In the genomic region with DNA sequence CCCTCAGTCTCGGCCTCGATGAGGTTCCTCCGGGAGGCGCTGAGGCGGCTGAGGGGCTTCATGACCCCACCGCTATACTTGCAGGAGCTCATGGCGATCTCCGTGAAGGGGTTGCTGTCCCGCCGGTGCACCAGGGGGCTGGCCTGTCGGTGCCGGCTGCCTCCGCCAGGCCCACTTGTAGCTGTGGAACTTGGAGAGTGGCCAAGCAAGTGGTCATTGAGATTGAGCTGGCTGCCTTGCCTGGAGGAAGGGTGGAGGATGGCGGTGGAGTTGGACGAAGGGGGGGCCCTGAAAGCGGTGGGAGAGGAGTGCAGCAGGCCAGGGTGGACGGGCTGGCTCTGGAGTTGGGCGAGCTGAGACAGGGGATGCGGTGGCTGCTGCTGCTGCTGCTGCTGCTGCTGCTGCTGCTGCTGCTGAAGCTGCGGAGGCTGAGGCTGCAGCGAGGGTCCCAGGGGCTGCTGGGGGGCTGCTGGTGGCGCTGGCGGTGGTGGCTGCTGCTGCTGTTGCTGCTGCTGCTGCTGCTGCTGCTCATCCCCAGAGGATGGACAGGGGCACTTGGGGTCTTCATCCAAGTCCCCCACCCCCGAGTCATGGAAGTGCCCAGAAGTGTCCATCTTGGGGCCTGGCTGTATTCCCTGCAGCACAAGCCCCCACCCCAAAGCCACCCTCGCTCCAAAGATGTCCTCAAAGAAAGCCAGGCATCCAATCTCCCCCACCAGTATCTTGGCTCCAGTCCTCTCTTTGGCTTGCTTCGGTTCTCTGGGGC, we compare ENCODE assay signal across 8 cellular contexts. TPM values are rescaled to one million over a fixed set of nuclear protein-coding genes. Genes with fewer than 3 reads are reported as not detected.
DNase-seq lines count a peak whose midpoint lies in the region; ATAC-seq, FAIRE-seq and TF ChIP-seq lines count a peak whose summit lies in the region.

No MANE protein-coding gene starts in this region.

- H3K4me2 ChIP-seq in HepG2 (ENCODE audit: low read depth, low read length), result peak overlapping the region; percentile 49

- H3K4me1 ChIP-seq in HepG2 (ENCODE audit: insufficient read depth, low read length), result peaks cover 18% of the 10 kb centered on the region
- peaks cover 12 to 38% (median 26%) of the 10 kb centered on the region in 4 donors for H3K4me1 ChIP-seq in upper lobe of left lung

- in situ Hi-C loops in astrocyte of the cerebellum (cut with HindIII; ENCODE audit: low sequenced_read_pairs) (loop anchor here (5.0 kb wide), 2 partner anchors 148 to 182 kb away; no protein-coding TSS in a partner anchor), HepG2 (cut with HindIII; ENCODE audit: extremely low pct_ligation_motif_present, low pct_unique_long_range_greater_than_20kb) (loop anchor here (10.0 kb wide), 2 partner anchors 205 to 305 kb away; a partner anchor contains a TSS)

- TF ChIP-seq CTCF in astrocyte of the cerebellum (IDR thresholded peaks at IDR 0.05; ENCODE audit: low read depth, low read length, missing control alignments) (no peak), HepG2 (CRISPR knock-in tag; IDR thresholded peaks at IDR 0.05) (no peak), upper lobe of left lung (IDR thresholded peaks at IDR 0.05) (peak in 1 of 6 experiments; percentile 32)

- H2AFZ ChIP-seq in HepG2 (ENCODE audit: low read length), result no peak overlapping the region

- H3K79me2 ChIP-seq in HepG2 (ENCODE audit: insufficient read depth, low read length), result no peaks in the 10 kb centered on the region

- BruUV-seq in HepG2 (replicated peaks; lab: Mats Ljungman, UMichigan), result no TSS peak

- H3K4me3 ChIP-seq in astrocyte of the cerebellum (ENCODE audit: low read depth, low read length) (peak overlapping the region; percentile 27), HepG2 (replicated peaks in 1 of 3; ENCODE audit: insufficient read depth in 1 of 3, low read depth in 2 of 3, low read length in 3 of 3) (peak overlapping the region in 1 of 3 experiments; percentile 30; a peak in 1 of 6 replicates), upper lobe of left lung (peak overlapping the region in 3 of 4 donors; percentile 29 to 47 (median 47))

- no peak for TF ChIP-seq RAD21 in HepG2 (CRISPR knock-in tag; IDR thresholded peaks at IDR 0.05)

- peaks cover 0 to 52% of the 10 kb centered on the region in 2 experiments; a peak in 4 of 5 replicates for H3K27me3 ChIP-seq in HepG2 (ENCODE audit: control insufficient read depth in 1 of 2, insufficient read depth in 2 of 2, low read length in 2 of 2)
- H3K27me3 ChIP-seq in upper lobe of left lung, result peaks cover 0 to 5% (median 2%) of the 10 kb centered on the region in 4 donors

- TF ChIP-seq EP300 in HepG2 (IDR thresholded peaks at IDR 0.05; ENCODE audit: low read depth in 2 of 2, low read length in 2 of 2) (no peak), HepG2 (CRISPR knock-in tag; IDR thresholded peaks at IDR 0.05; ENCODE audit: borderline replicate concordance) (no peak), upper lobe of left lung (IDR thresholded peaks at IDR 0.05) (no peak)

- TF ChIP-seq POLR2A in HepG2 (IDR thresholded peaks at IDR 0.05; ENCODE audit: insufficient read depth in 1 of 2, low read depth in 2 of 2, low read length in 2 of 2), result no peak
- TF ChIP-seq POLR2A in upper lobe of left lung (IDR thresholded peaks at IDR 0.05), result no peak

- CTCF ChIA-PET in HepG2 (lab: Yijun Ruan, JAX; ENCODE audit: low intra/inter-chr PET ratio, low total read pairs), result no interaction called here

- peak; percentile 13 for DNase-seq in activated CD8-positive, alpha-beta memory T cell treated with anti-CD3 and anti-CD28 coated beads, Interleukin-2, amount 50 U/mL, for 4 hours
- DNase-seq in activated CD8-positive, alpha-beta memory T cell treated with anti-CD3 and anti-CD28 coated beads for 24 hours, result no peak
- DNase-seq in astrocyte of the cerebellum (ENCODE audit: low read depth) (no peak), HepG2 (ENCODE audit: low spot score) (no peak), upper lobe of left lung (peak; percentile 66 to 85), NCI-H446 treated with DMSO at 0.1 percent for 48 hours (lab: John Stamatoyannopoulos, UW) (no peak)

- intact Hi-C loops in HepG2 (cut with micrococcal nuclease; ENCODE audit: unreplicated experiment), result no loop called here

- no peaks in the 10 kb centered on the region for H4K20me1 ChIP-seq in HepG2 (ENCODE audit: insufficient read depth, low read length)

- H3K27ac ChIP-seq in HepG2 (ENCODE audit: extremely low read length, insufficient read depth, low read length), result no peak overlapping the region
- no peak overlapping the region for H3K27ac ChIP-seq in upper lobe of left lung

- POLR2A ChIA-PET in HepG2 (lab: Yijun Ruan, JAX), result no interaction called here

- H3K9ac ChIP-seq in HepG2 (ENCODE audit: insufficient read depth, low read depth, low read length), result no peak overlapping the region

- ATAC-seq in HepG2 (no peak), upper lobe of left lung (ENCODE audit: low FRiP score in 2 of 2) (peak; percentile 24 to 61), HG03565 (IDR thresholded peaks at IDR 0.05; ENCODE audit: unreplicated experiment) (no peak), HG02798 (IDR thresholded peaks at IDR 0.05; ENCODE audit: poor library complexity, unreplicated experiment) (no peak)

- no peak for FAIRE-seq in HepG2 (lab: Jason Lieb, UNC)

- WGBS in HepG2 (ENCODE audit: low lambda C conversion rate), result 61% methylated on average over 9 of the region's 26 CpGs
- WGBS in upper lobe of left lung, 2 donors, result 25 to 27% methylated on average over 15 to 25 of the region's 26 CpGs

- H3K9me3 ChIP-seq in HepG2 (ENCODE audit: low read length), result no peaks in the 10 kb centered on the region
- no peaks in the 10 kb centered on the region for H3K9me3 ChIP-seq in upper lobe of left lung

- no peaks in the 10 kb centered on the region for H3K36me3 ChIP-seq in HepG2 (replicated peaks in 1 of 2; ENCODE audit: control insufficient read depth in 1 of 2, insufficient read depth in 2 of 2, low read length in 2 of 2)
- no peaks in the 10 kb centered on the region for H3K36me3 ChIP-seq in upper lobe of left lung

TF ChIP-seq in HepG2, 621 proteins besides CTCF, POLR2A, EP300 and RAD21 (continues in another document):
- TF ChIP-seq, protein P1, sequence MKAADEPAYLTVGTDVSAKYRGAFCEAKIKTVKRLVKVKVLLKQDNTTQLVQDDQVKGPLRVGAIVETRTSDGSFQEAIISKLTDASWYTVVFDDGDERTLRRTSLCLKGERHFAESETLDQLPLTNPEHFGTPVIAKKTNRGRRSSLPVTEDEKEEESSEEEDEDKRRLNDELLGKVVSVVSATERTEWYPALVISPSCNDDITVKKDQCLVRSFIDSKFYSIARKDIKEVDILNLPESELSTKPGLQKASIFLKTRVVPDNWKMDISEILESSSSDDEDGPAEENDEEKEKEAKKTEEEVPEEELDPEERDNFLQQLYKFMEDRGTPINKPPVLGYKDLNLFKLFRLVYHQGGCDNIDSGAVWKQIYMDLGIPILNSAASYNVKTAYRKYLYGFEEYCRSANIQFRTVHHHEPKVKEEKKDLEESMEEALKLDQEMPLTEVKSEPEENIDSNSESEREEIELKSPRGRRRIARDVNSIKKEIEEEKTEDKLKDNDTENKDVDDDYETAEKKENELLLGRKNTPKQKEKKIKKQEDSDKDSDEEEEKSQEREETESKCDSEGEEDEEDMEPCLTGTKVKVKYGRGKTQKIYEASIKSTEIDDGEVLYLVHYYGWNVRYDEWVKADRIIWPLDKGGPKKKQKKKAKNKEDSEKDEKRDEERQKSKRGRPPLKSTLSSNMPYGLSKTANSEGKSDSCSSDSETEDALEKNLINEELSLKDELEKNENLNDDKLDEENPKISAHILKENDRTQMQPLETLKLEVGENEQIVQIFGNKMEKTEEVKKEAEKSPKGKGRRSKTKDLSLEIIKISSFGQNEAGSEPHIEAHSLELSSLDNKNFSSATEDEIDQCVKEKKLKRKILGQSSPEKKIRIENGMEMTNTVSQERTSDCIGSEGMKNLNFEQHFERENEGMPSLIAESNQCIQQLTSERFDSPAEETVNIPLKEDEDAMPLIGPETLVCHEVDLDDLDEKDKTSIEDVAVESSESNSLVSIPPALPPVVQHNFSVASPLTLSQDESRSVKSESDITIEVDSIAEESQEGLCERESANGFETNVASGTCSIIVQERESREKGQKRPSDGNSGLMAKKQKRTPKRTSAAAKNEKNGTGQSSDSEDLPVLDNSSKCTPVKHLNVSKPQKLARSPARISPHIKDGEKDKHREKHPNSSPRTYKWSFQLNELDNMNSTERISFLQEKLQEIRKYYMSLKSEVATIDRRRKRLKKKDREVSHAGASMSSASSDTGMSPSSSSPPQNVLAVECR (CRISPR knock-in tag; IDR thresholded peaks at IDR 0.05; ENCODE audit: borderline replicate concordance), result no peak
- no peak for TF ChIP-seq FOXK1 (CRISPR knock-in tag; IDR thresholded peaks at IDR 0.05; ENCODE audit: borderline replicate concordance, low read depth)

RNA-seq across cellular contexts. Expression of a gene that starts 0.5 kb away (rescaled TPM):
- total RNA-seq in HepG2 (2016; rRNA removed; fragmentation: Illumina TruSeq; extraction: Trizol) (not detected in 2 replicates), upper lobe of left lung (1 to 10 TPM; 2.7 to 6.6 (median 3.7) TPM)
- not detected in 2 replicates for total RNA-seq in HepG2 (2016; cell fraction: cytosol; rRNA removed; fragmentation: Illumina TruSeq; extraction: Trizol; ENCODE audit: low read depth)
- not detected in 2 replicates for total RNA-seq in HepG2 (2016; cell fraction: insoluble cytoplasmic fraction; rRNA removed; fragmentation: Illumina TruSeq; extraction: Trizol)
- total RNA-seq in HepG2 (2016; cell fraction: membrane; rRNA removed; fragmentation: Illumina TruSeq; extraction: Trizol), result not detected in 2 replicates
- total RNA-seq in HepG2 (2016; cell fraction: nucleus; rRNA removed; fragmentation: Illumina TruSeq; extraction: Trizol), result not detected in 2 replicates
- polyA plus RNA-seq in HepG2 (2011; rRNA removed), result 0.01 TPM in 1 of 2 replicates, not detected in the other
- polyA plus RNA-seq in HepG2 (2011; cell fraction: cytosol; rRNA removed), result 0.04 TPM in 1 of 2 replicates, not detected in the other
- 0.03 TPM in 1 of 2 replicates, not detected in the other for polyA plus RNA-seq in HepG2 (2011; cell fraction: nucleus; rRNA removed)
- polyA plus RNA-seq in HepG2 (2012), result not detected in 2 replicates
- not detected in 2 replicates for polyA plus RNA-seq in HepG2 (2016; cell fraction: cytosol; fragmentation: Illumina TruSeq; extraction: Trizol; ENCODE audit: low read depth)
- not detected in 2 replicates for polyA plus RNA-seq in HepG2 (2016; cell fraction: insoluble cytoplasmic fraction; fragmentation: Illumina TruSeq; extraction: Trizol; ENCODE audit: low read depth)
- polyA plus RNA-seq in HepG2 (2016; cell fraction: membrane; fragmentation: Illumina TruSeq; extraction: Trizol; ENCODE audit: low read depth), result not detected in 2 replicates
- polyA plus RNA-seq in HepG2 (2016; cell fraction: nucleus; fragmentation: Illumina TruSeq; extraction: Trizol; ENCODE audit: insufficient read depth, low read depth), result not detected in 2 replicates
- not detected in 2 replicates for polyA minus RNA-seq in HepG2 (2011; rRNA and poly(A)+ RNA removed; ENCODE audit: low replicate concordance)
- not detected in 2 replicates for polyA minus RNA-seq in HepG2 (2011; cell fraction: cytosol; rRNA and poly(A)+ RNA removed)
- polyA minus RNA-seq in HepG2 (2011; cell fraction: nucleus; rRNA and poly(A)+ RNA removed), result not detected in 2 replicates

Comparison
In these comparisons a context has a peak if more than half of its experiments do, and no peak if none do; other contexts are left out.
1. DNase-seq: peak in activated CD8-positive, alpha-beta memory T cell treated with anti-CD3 and anti-CD28 coated beads, Interleukin-2, amount 50 U/mL, for 4 hours (single experiment) and upper lobe of left lung (2 of 2); none in activated CD8-positive, alpha-beta memory T cell treated with anti-CD3 and anti-CD28 coated beads for 24 hours (single experiment), astrocyte of the cerebellum (single experiment), HepG2 (single experiment) and NCI-H446 treated with DMSO at 0.1 percent for 48 hours (single experiment).
2. ATAC-seq: peak in upper lobe of left lung (2 of 2); none in HepG2 (single experiment), HG03565 (single experiment) and HG02798 (single experiment).